ENCODE assay signal across 18 cellular contexts in genomic region chr17:63441654-63442053, GRCh38.
"Had no signal": no experiment of that assay in that cellular context is flagged by ENCODE, and none has a peak within 500 bp of the region (broad histone marks: within the 10 kb centered on the region; RNA-seq: fewer than 3 reads in every experiment).

No MANE protein-coding gene starts in this region.

- H3K9me3 Mint-ChIP-seq: activated CD8-positive, alpha-beta T cell treated with anti-CD3 and anti-CD28 coated beads for 36 hours; activated naive CD8-positive, alpha-beta T cell treated with anti-CD3 and anti-CD28 coated beads, Interleukin-2, amount 50 U/mL, for 24 hours; activated T-helper 1 cell treated with anti-CD3 and anti-CD28 coated beads, Interleukin-12 subunit alpha, Interleukin-12 subunit beta, Interleukin-2, Interleukin-4 antibody, amounts not matched to agents 30 ng/mL and 10 ng/mL and 1 ng/mL, durations not matched to agents 14 hours and 24 hours and 36 hours had no signal

- DNase-seq: activated CD4-positive, alpha-beta T cell treated with anti-CD3 and anti-CD28 coated beads for 4 hours; activated CD4-positive, CD25-positive, alpha-beta regulatory T cell; activated CD8-positive, alpha-beta T cell treated with anti-CD3 and anti-CD28 coated beads for 36 hours; activated gamma-delta T cell; activated naive CD4-positive, alpha-beta T cell treated with anti-CD3 and anti-CD28 coated beads, Interleukin-2, amount 50 U/mL, for 16 hours; activated naive CD8-positive, alpha-beta T cell treated with anti-CD3 and anti-CD28 coated beads, Interleukin-2, amount 50 U/mL, for 24 hours; cortex of kidney; heart right ventricle; mammary epithelial cell; occipital lobe; sigmoid colon; stimulated activated CD4-positive, alpha-beta T cell treated with anti-CD3 and anti-CD28 coated beads, Interleukin-15, amount 100 ng/mL, for 24 hours; stimulated activated naive CD4-positive, alpha-beta T cell; T1000; upper lobe of right lung had no signal

- H3K27ac ChIP-seq: sigmoid colon, thoracic aorta had no signal

- H3K27me3 Mint-ChIP-seq: activated CD8-positive, alpha-beta T cell treated with anti-CD3 and anti-CD28 coated beads for 36 hours had no signal

- H3K27me3 ChIP-seq: heart right ventricle, upper lobe of right lung had no signal

- H3K4me3 ChIP-seq: heart right ventricle, sigmoid colon, smooth muscle cell, thoracic aorta, upper lobe of right lung had no signal

- H3K9me3 ChIP-seq: heart right ventricle, sigmoid colon, thoracic aorta, upper lobe of right lung had no signal

- H3K36me3 ChIP-seq: heart right ventricle, sigmoid colon, thoracic aorta, upper lobe of right lung had no signal

- ATAC-seq: activated naive CD8-positive, alpha-beta T cell treated with anti-CD3 and anti-CD28 coated beads, Interleukin-2, amount 50 U/mL, for 24 hours; upper lobe of right lung had no signal

- H3K4me3 Mint-ChIP-seq: activated CD8-positive, alpha-beta T cell treated with anti-CD3 and anti-CD28 coated beads for 36 hours; activated naive CD8-positive, alpha-beta T cell treated with anti-CD3 and anti-CD28 coated beads, Interleukin-2, amount 50 U/mL, for 24 hours; activated T-helper 1 cell treated with anti-CD3 and anti-CD28 coated beads, Interleukin-12 subunit alpha, Interleukin-12 subunit beta, Interleukin-2, Interleukin-4 antibody, amounts not matched to agents 30 ng/mL and 10 ng/mL and 1 ng/mL, durations not matched to agents 14 hours and 24 hours and 36 hours had no signal

- H3K27ac Mint-ChIP-seq: activated naive CD8-positive, alpha-beta T cell treated with anti-CD3 and anti-CD28 coated beads, Interleukin-2, amount 50 U/mL, for 24 hours had no signal
